ENCODE assay signal across 24 cellular contexts in genomic region chr7:46654546-46655443, GRCh38.
DNase-seq lines count a peak whose midpoint lies in the region; ATAC-seq, FAIRE-seq and TF ChIP-seq lines count a peak whose summit lies in the region.
"Had no signal": no experiment of that assay in that cellular context is flagged by ENCODE, and none has a peak within 500 bp of the region (broad histone marks: within the 10 kb centered on the region; RNA-seq: fewer than 3 reads in every experiment).

No MANE protein-coding gene starts in this region.

- H3K27me3 Mint-ChIP-seq in astrocyte (ENCODE audit: low read depth, unreplicated experiment): peaks cover 2% of the 10 kb centered on the region
- H3K27me3 Mint-ChIP-seq: activated CD8-positive, alpha-beta memory T cell treated with anti-CD3 and anti-CD28 coated beads, Interleukin-2, amount 10 ng/mL, durations not matched to agents 7 days and 5 days; CD4-positive, alpha-beta T cell; stimulated activated naive B cell treated with anti-CD40 and anti-IgM and Interleukin-4, amounts not matched to agents 10 μg/mL and 1 μg/mL and 100 μg/mL, for 72 hours had no signal

- H3K9me3 Mint-ChIP-seq in astrocyte (ENCODE audit: unreplicated experiment): peaks cover 8% of the 10 kb centered on the region

- H3K27ac Mint-ChIP-seq in astrocyte (ENCODE audit: unreplicated experiment): no peak overlapping the region
- H3K27ac Mint-ChIP-seq: activated CD8-positive, alpha-beta memory T cell treated with anti-CD3 and anti-CD28 coated beads, Interleukin-2, amount 10 ng/mL, durations not matched to agents 7 days and 5 days; CD4-positive, alpha-beta T cell; stimulated activated naive B cell treated with anti-CD40 and anti-IgM and Interleukin-4, amounts not matched to agents 10 μg/mL and 1 μg/mL and 100 μg/mL, for 72 hours; T-helper 2 cell treated with Interferon-gamma antibody and Interleukin-4, amounts not matched to agents 5 μg/mL and 100 μg/mL, for 36 hours had no signal

- 100% methylated on average over 1 of the region's 1 CpG for WGBS in hepatocyte (ENCODE audit: low lambda C conversion rate, missing lambda C conversion rate)
- WGBS in heart left ventricle, 4 donors: 87 to 92% (median 89%) methylated on average over 1 of the region's 1 CpG

- TF ChIP-seq CTCF in astrocyte (IDR thresholded peaks at IDR 0.05; ENCODE audit: insufficient read depth, low read depth, low read length) (no peak), hepatocyte (IDR thresholded peaks at IDR 0.05; ENCODE audit: poor library complexity) (no peak), uterus (IDR thresholded peaks at IDR 0.05) (no peak), heart left ventricle (IDR thresholded peaks at IDR 0.05) (no peak)

- H3K9me3 ChIP-seq in astrocyte (ENCODE audit: insufficient read depth, low read depth, low read length): no peaks in the 10 kb centered on the region
- H3K9me3 ChIP-seq in hepatocyte (ENCODE audit: low read depth): no peaks in the 10 kb centered on the region
- H3K9me3 ChIP-seq in uterus: no peaks in the 10 kb centered on the region
- H3K9me3 ChIP-seq in heart left ventricle: no peaks in the 10 kb centered on the region
- H3K9me3 ChIP-seq: HAP-1, left ventricle myocardium inferior, right atrium auricular region, transverse colon had no signal

- H3K4me3 ChIP-seq in astrocyte (ENCODE audit: insufficient read depth, low read depth, low read length) (no peak overlapping the region), hepatocyte (no peak overlapping the region), uterus (no peak overlapping the region), heart left ventricle (no peak overlapping the region)
- H3K4me3 ChIP-seq: HAP-1, left ventricle myocardium inferior, right atrium auricular region, transverse colon had no signal

- TF ChIP-seq POLR2A in uterus (IDR thresholded peaks at IDR 0.05): no peak
- no peak for TF ChIP-seq POLR2A in heart left ventricle (IDR thresholded peaks at IDR 0.05)

- no peaks in the 10 kb centered on the region for H3K36me3 Mint-ChIP-seq in astrocyte (ENCODE audit: low read depth, unreplicated experiment)
- H3K36me3 Mint-ChIP-seq: activated CD8-positive, alpha-beta memory T cell treated with anti-CD3 and anti-CD28 coated beads, Interleukin-2, amount 10 ng/mL, durations not matched to agents 7 days and 5 days; stimulated activated naive B cell treated with anti-CD40 and anti-IgM and Interleukin-4, amounts not matched to agents 10 μg/mL and 1 μg/mL and 100 μg/mL, for 72 hours had no signal

- H2AFZ ChIP-seq in astrocyte (ENCODE audit: low read depth, low read length) (no peak overlapping the region), hepatocyte (no peak overlapping the region)

- H3K4me1 Mint-ChIP-seq in astrocyte (ENCODE audit: low read depth, unreplicated experiment): peaks cover 16% of the 10 kb centered on the region
- H3K4me1 Mint-ChIP-seq: activated CD8-positive, alpha-beta memory T cell treated with anti-CD3 and anti-CD28 coated beads, Interleukin-2, amount 10 ng/mL, durations not matched to agents 7 days and 5 days; stimulated activated naive B cell treated with anti-CD40 and anti-IgM and Interleukin-4, amounts not matched to agents 10 μg/mL and 1 μg/mL and 100 μg/mL, for 72 hours had no signal

- no peak overlapping the region for H3K4me2 ChIP-seq in astrocyte (ENCODE audit: low read length)
- no peak overlapping the region for H3K4me2 ChIP-seq in hepatocyte

- intact Hi-C loops in uterus (cut with DNase I; ENCODE audit: low total_unique reads) (no loop called here), heart left ventricle (cut with DNase I) (no loop called here)

- no peak overlapping the region for H3K9ac ChIP-seq in astrocyte (ENCODE audit: low read length)

- H3K36me3 ChIP-seq in astrocyte (ENCODE audit: insufficient read depth, low read length) (no peaks in the 10 kb centered on the region), hepatocyte (replicated peaks; ENCODE audit: insufficient read depth, low read depth) (no peaks in the 10 kb centered on the region), uterus (no peaks in the 10 kb centered on the region), heart left ventricle (no peaks in the 10 kb centered on the region)
- H3K36me3 ChIP-seq: HAP-1, left ventricle myocardium inferior, right atrium auricular region, transverse colon had no signal

- H4K20me1 ChIP-seq in astrocyte (ENCODE audit: insufficient read depth, low read length): no peaks in the 10 kb centered on the region
- H4K20me1 ChIP-seq in hepatocyte (ENCODE audit: insufficient read depth, poor library complexity, severe bottlenecking): no peaks in the 10 kb centered on the region

- H3K79me2 ChIP-seq in astrocyte (ENCODE audit: insufficient read depth, low read length) (no peaks in the 10 kb centered on the region), hepatocyte (no peaks in the 10 kb centered on the region)

- DNase-seq in A172 (ENCODE audit: low spot score): peak; percentile 79
- DNase-seq in HK-2 (ENCODE audit: unreplicated experiment): peak; percentile 58
- DNase-seq in astrocyte (ENCODE audit: low read depth): peak; percentile 15
- no peak for DNase-seq in hepatocyte (ENCODE audit: low spot score)
- no peak for DNase-seq in uterus
- no peak for DNase-seq in hippocampal formation (lab: John Stamatoyannopoulos, UW)
- DNase-seq in NCI-H526 treated with DMSO at 0.1 percent for 48 hours (lab: John Stamatoyannopoulos, UW): no peak
- no peak for DNase-seq in heart left ventricle
- DNase-seq: activated CD8-positive, alpha-beta memory T cell treated with anti-CD3 and anti-CD28 coated beads, Interleukin-2, amount 10 ng/mL, durations not matched to agents 7 days and 5 days; CD4-positive, alpha-beta T cell; DND-41; effector CD4-positive, alpha-beta T cell; KBM-7; left ventricle myocardium inferior; NCI-H1092; NCI-H2081 treated with DMSO at 0.1 percent for 48 hours; NCI-H510A; Right ventricle myocardium superior; stimulated activated naive B cell treated with anti-CD40 and anti-IgM and Interleukin-4, amounts not matched to agents 10 μg/mL and 1 μg/mL and 100 μg/mL, for 72 hours; transverse colon had no signal

- H3K4me3 Mint-ChIP-seq in astrocyte (ENCODE audit: unreplicated experiment): no peak overlapping the region
- H3K4me3 Mint-ChIP-seq: activated CD8-positive, alpha-beta memory T cell treated with anti-CD3 and anti-CD28 coated beads, Interleukin-2, amount 10 ng/mL, durations not matched to agents 7 days and 5 days; CD4-positive, alpha-beta T cell; stimulated activated naive B cell treated with anti-CD40 and anti-IgM and Interleukin-4, amounts not matched to agents 10 μg/mL and 1 μg/mL and 100 μg/mL, for 72 hours; T-helper 2 cell treated with Interferon-gamma antibody and Interleukin-4, amounts not matched to agents 5 μg/mL and 100 μg/mL, for 36 hours had no signal

- peak; percentile 23 for FAIRE-seq in astrocyte (lab: Jason Lieb, UNC)

- H3K27ac ChIP-seq in astrocyte (ENCODE audit: low read depth, low read length) (no peak overlapping the region), hepatocyte (peak overlapping the region; percentile 67), uterus (no peak overlapping the region), heart left ventricle (no peak overlapping the region)
- H3K27ac ChIP-seq: left ventricle myocardium inferior, right atrium auricular region, transverse colon had no signal

- no peak for ATAC-seq in heart left ventricle
- ATAC-seq: activated CD4-positive, CD25-positive, alpha-beta regulatory T cell treated with anti-CD3 and anti-CD28 coated beads, Interleukin-2, amount 50 U/mL, for 24 hours; activated CD8-positive, alpha-beta memory T cell treated with anti-CD3 and anti-CD28 coated beads, Interleukin-2, amount 10 ng/mL, durations not matched to agents 7 days and 5 days; stimulated activated naive B cell treated with anti-CD40 and anti-IgM and Interleukin-4, amounts not matched to agents 10 μg/mL and 1 μg/mL and 100 μg/mL, for 72 hours had no signal

- H3K27me3 ChIP-seq in astrocyte (ENCODE audit: insufficient read depth, low read length) (no peaks in the 10 kb centered on the region), hepatocyte (no peaks in the 10 kb centered on the region), uterus (no peaks in the 10 kb centered on the region), heart left ventricle (no peaks in the 10 kb centered on the region)
- H3K27me3 ChIP-seq: right atrium auricular region, transverse colon had no signal

- no peaks in the 10 kb centered on the region for H3K4me1 ChIP-seq in astrocyte (ENCODE audit: insufficient read depth, low read length)
- H3K4me1 ChIP-seq in hepatocyte (ENCODE audit: insufficient read depth): peaks cover 19% of the 10 kb centered on the region
- H3K4me1 ChIP-seq in uterus: no peaks in the 10 kb centered on the region
- H3K4me1 ChIP-seq in heart left ventricle: no peaks in the 10 kb centered on the region
- H3K4me1 ChIP-seq: HAP-1, left ventricle myocardium inferior, right atrium auricular region had no signal

- H3K9me2 ChIP-seq in hepatocyte (replicated peaks; ENCODE audit: insufficient read depth): no peaks in the 10 kb centered on the region

Comparison
In these comparisons a context has a peak if more than half of its experiments do, and no peak if none do; other contexts are left out.
1. DNase-seq: peak in A172 (single experiment), HK-2 (single experiment) and astrocyte (single experiment); none in hepatocyte (single experiment), uterus (0 of 2), hippocampal formation (0 of 2), NCI-H526 treated with DMSO at 0.1 percent for 48 hours (single experiment) and heart left ventricle (0 of 5).